8 cellular contexts compared by ENCODE assay signal in the genomic region with DNA sequence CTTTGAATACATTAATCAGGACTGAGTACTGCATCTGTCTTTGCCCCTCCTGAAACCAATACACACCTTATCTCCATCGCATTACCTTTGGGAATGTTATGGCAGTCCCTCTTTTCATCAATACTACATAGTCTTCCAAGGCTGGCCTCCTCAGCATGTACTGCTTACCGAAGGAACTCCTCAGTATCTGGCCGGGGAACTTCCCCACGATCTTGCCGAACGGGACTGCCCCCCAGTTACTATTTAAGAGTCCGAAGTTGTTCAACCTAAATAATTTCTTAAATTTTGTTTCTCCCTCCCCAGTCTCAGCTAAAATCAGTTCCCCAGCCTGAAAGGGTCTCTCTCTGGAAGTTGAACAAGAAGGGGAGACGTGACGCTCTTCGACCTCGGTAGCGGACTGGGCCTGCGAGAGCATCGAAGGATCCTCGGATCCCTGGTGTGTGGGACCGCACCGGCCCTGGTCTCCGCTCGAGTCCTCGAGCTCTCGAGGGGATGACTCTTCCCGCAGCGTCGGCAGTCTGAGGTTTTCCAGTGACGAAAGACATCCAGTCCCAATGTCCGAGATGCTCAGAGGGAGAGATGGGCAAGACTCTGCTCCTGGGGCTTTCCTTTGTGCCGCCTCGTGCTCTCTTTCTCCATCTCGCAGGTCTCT. TPM values are rescaled to one million over a fixed set of nuclear protein-coding genes. Genes with fewer than 3 reads are reported as not detected.
DNase-seq lines count a peak whose midpoint lies in the region; ATAC-seq, FAIRE-seq and TF ChIP-seq lines count a peak whose summit lies in the region.

No MANE protein-coding gene starts in this region.

- ATAC-seq in GM19328 (IDR thresholded peaks at IDR 0.05; ENCODE audit: unreplicated experiment) (peak; percentile 23), HG03442 (IDR thresholded peaks at IDR 0.05; ENCODE audit: unreplicated experiment) (peak; percentile 24), WTC11 (no peak; the same call in 1 of the 2 replicates), pancreas (peak; percentile 16 to 62 (median 44))

- CTCF ChIA-PET in CD4-positive, alpha-beta memory T cell (lab: Charles Lee; ENCODE audit: partially characterized antibody): interaction anchor here (0.8 to 2.5 kb wide), 10 partner anchors 10 to 468 kb away, joined by 3 to 12 read pairs (median 4); no protein-coding TSS in a partner anchor
- CTCF ChIA-PET in WTC11 (lab: Charles Lee): interaction anchor here (0.8 to 1.4 kb wide), 3 partner anchors 49 to 303 kb away, joined by 3 to 10 read pairs (median 4); no protein-coding TSS in a partner anchor

- intact Hi-C loops in CD4-positive, alpha-beta memory T cell (cut with micrococcal nuclease): loop anchor here (1.0 kb wide), 2 partner anchors 25 to 118 kb away; partner anchors contain the start of genes PPP1CB and WDR43
- intact Hi-C loops in pancreas (cut with DNase I): no loop called here

- FAIRE-seq in pancreas (lab: Jason Lieb, UNC) (no peak), urothelium cell line (lab: Jason Lieb, UNC) (no peak)

- TF ChIP-seq CTCF in WTC11 (IDR thresholded peaks at IDR 0.05): no peak
- TF ChIP-seq CTCF in pancreas (IDR thresholded peaks at IDR 0.05): no peak

- peak in 2 of 5 donors; percentile 24 to 51 for DNase-seq in CD4-positive, alpha-beta memory T cell
- no peak for DNase-seq in WTC11 (ENCODE audit: low spot score)
- DNase-seq in fibroblast of peridontal ligament (ENCODE audit: extremely low read depth): peak; percentile 1
- peak in 2 of 6 donors; percentile 58 to 59 for DNase-seq in pancreas
- no peak for DNase-seq in urothelium cell line (ENCODE audit: low spot score)
- no peak for DNase-seq in DMS79 treated with DMSO at 0.1 percent for 48 hours (lab: John Stamatoyannopoulos, UW)

- POLR2A ChIA-PET in CD4-positive, alpha-beta memory T cell (lab: Charles Lee; ENCODE audit: partially characterized antibody): interaction anchor here (0.6 to 3.7 kb wide), 22 partner anchors 8 to 1441 kb away, joined by 3 to 98 read pairs (median 4); partner anchors contain the start of genes NRBP1, PPP1CB, SLC4A1AP and SUPT7L
- POLR2A ChIA-PET in WTC11 (lab: Charles Lee): interaction anchor here (0.9 to 1.7 kb wide), 4 partner anchors 12 to 40 kb away, joined by 3 to 9 read pairs (median 5); partner anchors contain the start of gene WDR43

- H3K27ac ChIP-seq in CD4-positive, alpha-beta memory T cell (ENCODE audit: low read depth, low read length): peak overlapping the region; percentile 95
- peak overlapping the region; percentile 66 to 83 (median 73) for H3K27ac ChIP-seq in pancreas

- H3K4me1 ChIP-seq in CD4-positive, alpha-beta memory T cell (ENCODE audit: insufficient read depth, low read length): peaks cover 39% of the 10 kb centered on the region
- peaks cover 6 to 26% (median 11%) of the 10 kb centered on the region in 3 donors for H3K4me1 ChIP-seq in pancreas

- H3K9me3 Mint-ChIP-seq in CD4-positive, alpha-beta memory T cell: no peaks in the 10 kb centered on the region
- H3K9me3 Mint-ChIP-seq in WTC11: no peaks in the 10 kb centered on the region

- H3K4me3 Mint-ChIP-seq in CD4-positive, alpha-beta memory T cell: peak overlapping the region; percentile 93 to 100 (median 96)
- peak overlapping the region; percentile 100 for H3K4me3 Mint-ChIP-seq in WTC11

- 0% methylated on average over 29 of the region's 29 CpGs for WGBS in pancreas, 2 donors

- no peaks in the 10 kb centered on the region for H3K36me3 ChIP-seq in CD4-positive, alpha-beta memory T cell (ENCODE audit: insufficient read depth, low read length)
- H3K36me3 ChIP-seq in pancreas: no peaks in the 10 kb centered on the region

- H3K9me3 ChIP-seq in CD4-positive, alpha-beta memory T cell (ENCODE audit: control insufficient read depth in 1 of 2, low read length in 2 of 2): no peaks in the 10 kb centered on the region
- no peaks in the 10 kb centered on the region for H3K9me3 ChIP-seq in pancreas

- peaks cover 9 to 27% of the 10 kb centered on the region in 2 donors for H3K36me3 Mint-ChIP-seq in CD4-positive, alpha-beta memory T cell
- peaks cover 12% of the 10 kb centered on the region for H3K36me3 Mint-ChIP-seq in WTC11

- H3K4me3 ChIP-seq in CD4-positive, alpha-beta memory T cell (ENCODE audit: low read length in 2 of 2): peak overlapping the region; percentile 99
- peak overlapping the region; percentile 71 to 90 (median 80) for H3K4me3 ChIP-seq in pancreas

- peaks cover 24 to 53% (median 36%) of the 10 kb centered on the region in 4 donors for H3K4me1 Mint-ChIP-seq in CD4-positive, alpha-beta memory T cell
- peaks cover 12% of the 10 kb centered on the region for H3K4me1 Mint-ChIP-seq in WTC11

- H3K27me3 Mint-ChIP-seq in CD4-positive, alpha-beta memory T cell: no peaks in the 10 kb centered on the region
- peaks cover 14% of the 10 kb centered on the region for H3K27me3 Mint-ChIP-seq in WTC11 (ENCODE audit: low read depth)

- no peaks in the 10 kb centered on the region for H3K27me3 ChIP-seq in CD4-positive, alpha-beta memory T cell (ENCODE audit: insufficient read depth, low read length)
- no peaks in the 10 kb centered on the region for H3K27me3 ChIP-seq in pancreas

- H3K27ac Mint-ChIP-seq in CD4-positive, alpha-beta memory T cell: peak overlapping the region; percentile 98 to 100 (median 100)
- peak overlapping the region; percentile 98 for H3K27ac Mint-ChIP-seq in WTC11

TF ChIP-seq in WTC11, 78 proteins besides CTCF, POLR2A, EP300 and RAD21:
- TF ChIP-seq ZNF232 (CRISPR knock-in tag; IDR thresholded peaks at IDR 0.05): no peak; the same call in 1 of the 2 replicates
- TF ChIP-seq ERG (CRISPR knock-in tag; IDR thresholded peaks at IDR 0.05): no peak
- TF ChIP-seq CREM (CRISPR knock-in tag; IDR thresholded peaks at IDR 0.05): no peak
- TF ChIP-seq NFE2L1 (CRISPR knock-in tag; IDR thresholded peaks at IDR 0.05): no peak
- no peak for TF ChIP-seq FOXP1 (CRISPR knock-in tag; IDR thresholded peaks at IDR 0.05; ENCODE audit: borderline replicate concordance)
- no peak for TF ChIP-seq JUN (CRISPR knock-in tag; IDR thresholded peaks at IDR 0.05)

RNA-seq across cellular contexts. Expression of gene TRMT61B, which starts 0.5 kb away (rescaled TPM):
- total RNA-seq in CD4-positive, alpha-beta memory T cell: 10 to 100 TPM; 17.4 TPM
- 10 to 100 TPM; 23.7 to 24.3 TPM for polyA plus RNA-seq in CD4-positive, alpha-beta memory T cell
- 24.0 to 26.4 TPM (median 24.3 TPM) in 3 replicates for total RNA-seq in WTC11 (2021)
- total RNA-seq in pancreas: 1 to 10 TPM; 3.0 to 7.9 (median 4.1) TPM
- polyA plus RNA-seq in pancreas: 10 to 100 TPM; 11.1 to 14.7 TPM

RNA-seq across cellular contexts. Expression of gene WDR43, which starts 24.8 kb away (rescaled TPM):
- total RNA-seq in CD4-positive, alpha-beta memory T cell: 10 to 100 TPM; 52.9 to 57.5 TPM
- polyA plus RNA-seq in CD4-positive, alpha-beta memory T cell: 10 to 100 TPM; 36.2 to 57.9 TPM
- total RNA-seq in WTC11 (2021) (92.4 to 112 TPM (median 103 TPM) in 3 replicates), pancreas (10 to 100 TPM; 14.8 to 31.9 (median 24.6) TPM)
- polyA plus RNA-seq in pancreas: 1 to 10 TPM; 4.5 to 8.7 TPM

RNA-seq across cellular contexts. Expression of gene SPDYA, which starts 59.0 kb away (rescaled TPM):
- total RNA-seq in CD4-positive, alpha-beta memory T cell: 1 to 10 TPM; 4.5 to 4.9 TPM
- polyA plus RNA-seq in CD4-positive, alpha-beta memory T cell: under 1 TPM in 1 of 2 donors, not detected in 1; 0.14 TPM
- total RNA-seq in WTC11 (2021) (0.30 to 0.61 TPM (median 0.46 TPM) in 3 replicates), pancreas (under 1 TPM; 0.38 to 0.78 (median 0.50) TPM)
- under 1 TPM; 0.11 to 0.16 TPM for polyA plus RNA-seq in pancreas
